ENCODE assay signal across 2 cellular contexts in the genomic region with DNA sequence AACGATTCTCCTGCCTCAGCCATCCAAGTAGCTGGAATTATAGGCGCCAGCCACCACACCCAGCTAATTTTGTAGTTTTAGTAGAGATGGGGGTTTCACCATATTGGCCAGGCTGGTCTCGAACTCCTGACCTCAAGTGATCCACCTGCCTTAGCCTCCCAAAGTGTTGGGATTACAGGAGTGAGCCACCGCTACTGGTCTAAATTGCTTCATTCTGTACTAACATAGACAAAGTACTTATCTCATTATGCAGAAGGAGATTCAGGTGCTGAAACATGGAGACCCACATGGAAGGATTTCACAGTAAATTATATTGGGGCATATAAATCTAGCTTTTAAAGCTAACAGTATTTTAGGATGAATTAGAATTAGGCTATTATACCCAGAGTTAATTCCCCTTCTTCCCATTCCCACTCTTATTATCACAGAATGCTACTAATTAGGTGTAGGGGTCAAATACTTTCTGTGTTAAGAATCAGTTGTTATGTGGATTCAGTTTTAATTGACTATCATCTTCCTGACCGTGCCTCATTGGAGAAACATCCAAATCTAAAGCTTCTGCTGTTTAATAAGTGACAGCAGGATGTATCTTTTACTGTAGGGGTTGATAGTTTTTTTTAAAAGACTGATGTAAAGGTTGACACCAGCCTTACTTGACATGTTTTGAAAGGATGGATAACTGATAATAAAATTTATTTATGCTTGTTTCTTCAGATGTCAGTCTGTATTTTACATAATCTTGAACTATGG.
A peak's percentile ranks its signal among the peaks of the same experiment; 100 is the strongest.
TF ChIP-seq lines count a peak whose summit lies in the region.

No MANE protein-coding gene starts in this region.

TF ChIP-seq in GM12878, 131 proteins besides CTCF, POLR2A, EP300 and RAD21:
- TF ChIP-seq MLLT1 (IDR thresholded peaks at IDR 0.05) (peak; percentile 71), MTA2 (IDR thresholded peaks at IDR 0.05; ENCODE audit: low read depth) (no peak), TAF1 (IDR thresholded peaks at IDR 0.05; ENCODE audit: borderline replicate concordance, low read depth, low read length) (no peak)

TF ChIP-seq in neural cell, 6 proteins besides CTCF, POLR2A, EP300 and RAD21:
- no peak for TF ChIP-seq TAF1 (IDR thresholded peaks at IDR 0.05; ENCODE audit: low read depth)
- TF ChIP-seq SMC3 (conservative IDR thresholded peaks at IDR 0.05; ENCODE audit: poor library complexity): no peak
- TF ChIP-seq POLR2AphosphoS5 (IDR thresholded peaks at IDR 0.05): peak; percentile 18
- no peak for TF ChIP-seq MXI1 (conservative IDR thresholded peaks at IDR 0.05; ENCODE audit: poor library complexity, severe bottlenecking)
